In genomic region chr16:8958344-8958808, GRCh38 we compare ENCODE assay signal across 8 cellular contexts. TPM values are rescaled to one million over a fixed set of nuclear protein-coding genes. Genes with fewer than 3 reads are reported as not detected.
DNase-seq lines count a peak whose midpoint lies in the region; ATAC-seq and TF ChIP-seq lines count a peak whose summit lies in the region.

No MANE protein-coding gene starts in this region.

- H3K4me3 Mint-ChIP-seq in activated B cell treated with CpG ODN at 0.5 μM for 24 hours: peak overlapping the region; percentile 64
- peak overlapping the region; percentile 86 to 90 for H3K4me3 Mint-ChIP-seq in stimulated activated naive CD8-positive, alpha-beta T cell treated with anti-CD3 and anti-CD28 coated beads, Interleukin-15, amount 100 ng/mL, for 72 hours

- no peak for TF ChIP-seq CTCF in AG04449 (IDR thresholded peaks at IDR 0.05; ENCODE audit: insufficient read depth, low read length, missing control alignments)
- TF ChIP-seq CTCF in HFF-Myc (IDR thresholded peaks at IDR 0.05; ENCODE audit: low read depth, low read length, missing control alignments): no peak
- TF ChIP-seq CTCF in activated B cell treated with CpG ODN at 0.5 μM for 24 hours (IDR thresholded peaks at IDR 0.05): no peak
- no peak for TF ChIP-seq CTCF in left ventricle myocardium inferior (IDR thresholded peaks at IDR 0.05; ENCODE audit: borderline replicate concordance)

- peak overlapping the region; percentile 58 for H3K27ac ChIP-seq in left ventricle myocardium inferior (replicated peaks)

- DNase-seq in AG04449 (ENCODE audit: low read depth, low spot score) (no peak), HFF-Myc (ENCODE audit: extremely low read depth, low read depth) (no peak), activated B cell treated with CpG ODN at 0.5 μM for 24 hours (no peak), left ventricle myocardium inferior (peak; percentile 40), superior temporal gyrus (ENCODE audit: extremely low spot score) (no peak)
- peak in 1 of 2 donors; percentile 21 for DNase-seq in stimulated activated naive CD8-positive, alpha-beta T cell treated with anti-CD3 and anti-CD28 coated beads, Interleukin-15, amount 100 ng/mL, for 72 hours

- H3K27me3 ChIP-seq in left ventricle myocardium inferior (ENCODE audit: low read depth): no peaks in the 10 kb centered on the region

- peaks cover 12% of the 10 kb centered on the region for H3K36me3 Mint-ChIP-seq in activated B cell treated with CpG ODN at 0.5 μM for 24 hours (ENCODE audit: low read depth)

- no peaks in the 10 kb centered on the region for H3K36me3 ChIP-seq in left ventricle myocardium inferior

- H3K9me3 ChIP-seq in left ventricle myocardium inferior (replicated peaks): no peaks in the 10 kb centered on the region

- H3K27me3 Mint-ChIP-seq in activated B cell treated with CpG ODN at 0.5 μM for 24 hours: no peaks in the 10 kb centered on the region
- no peaks in the 10 kb centered on the region for H3K27me3 Mint-ChIP-seq in stimulated activated naive CD8-positive, alpha-beta T cell treated with anti-CD3 and anti-CD28 coated beads, Interleukin-15, amount 100 ng/mL, for 72 hours

- ATAC-seq in activated B cell treated with CpG ODN at 0.5 μM for 24 hours (ENCODE audit: low read depth) (no peak), GM19351 (IDR thresholded peaks at IDR 0.05; ENCODE audit: unreplicated experiment) (no peak), GM21786 (IDR thresholded peaks at IDR 0.05; ENCODE audit: unreplicated experiment) (no peak)
- peak; percentile 29 for ATAC-seq in stimulated activated naive CD8-positive, alpha-beta T cell treated with anti-CD3 and anti-CD28 coated beads, Interleukin-15, amount 100 ng/mL, for 72 hours

- POLR2A ChIA-PET in AG04449 (lab: Yijun Ruan, JAX): interaction anchor here (0.8 kb wide), 1 partner anchor 133 kb away, joined by 4 read pairs; no protein-coding TSS in a partner anchor
- POLR2A ChIA-PET in activated B cell treated with CpG ODN at 0.5 μM for 24 hours (lab: Charles Lee): interaction anchor here (0.6 kb wide), 1 partner anchor 175 kb away, joined by 3 read pairs; no protein-coding TSS in a partner anchor

- peak overlapping the region; percentile 62 for H3K27ac Mint-ChIP-seq in activated B cell treated with CpG ODN at 0.5 μM for 24 hours
- H3K27ac Mint-ChIP-seq in stimulated activated naive CD8-positive, alpha-beta T cell treated with anti-CD3 and anti-CD28 coated beads, Interleukin-15, amount 100 ng/mL, for 72 hours: peak overlapping the region; percentile 27 to 61

- CTCF ChIA-PET in AG04449 (lab: Yijun Ruan, JAX): interaction anchor here (0.6 kb wide), 1 partner anchor 162 kb away, joined by 4 read pairs; no protein-coding TSS in a partner anchor
- CTCF ChIA-PET in activated B cell treated with CpG ODN at 0.5 μM for 24 hours (lab: Charles Lee): interaction anchor here (1.0 kb wide), 1 partner anchor 22 kb away, joined by 3 read pairs; no protein-coding TSS in a partner anchor

- H3K9me3 Mint-ChIP-seq in activated B cell treated with CpG ODN at 0.5 μM for 24 hours: no peaks in the 10 kb centered on the region
- no peaks in the 10 kb centered on the region for H3K9me3 Mint-ChIP-seq in stimulated activated naive CD8-positive, alpha-beta T cell treated with anti-CD3 and anti-CD28 coated beads, Interleukin-15, amount 100 ng/mL, for 72 hours

- H3K4me3 ChIP-seq in AG04449 (ENCODE audit: low read depth, low read length) (peak overlapping the region; percentile 12; the same call in 1 of the 2 replicates), HFF-Myc (replicated peaks; ENCODE audit: low read depth, low read length) (peak overlapping the region; percentile 23), left ventricle myocardium inferior (peak overlapping the region; percentile 22)

- intact Hi-C loops in activated B cell treated with CpG ODN at 0.5 μM for 24 hours (cut with micrococcal nuclease) (no loop called here), left ventricle myocardium inferior (cut with micrococcal nuclease) (loop anchor here (10.0 kb wide), 1 partner anchor 136 kb away; the partner anchor contains the start of gene HAPSTR1)

- H3K4me1 ChIP-seq in left ventricle myocardium inferior: peaks cover 90% of the 10 kb centered on the region

- peaks cover 82% of the 10 kb centered on the region for H3K4me1 Mint-ChIP-seq in activated B cell treated with CpG ODN at 0.5 μM for 24 hours
- peaks cover 72% of the 10 kb centered on the region for H3K4me1 Mint-ChIP-seq in stimulated activated naive CD8-positive, alpha-beta T cell treated with anti-CD3 and anti-CD28 coated beads, Interleukin-15, amount 100 ng/mL, for 72 hours

RNA-seq across cellular contexts. Expression of gene USP7, which starts 5.3 kb away (rescaled TPM):
- total RNA-seq in activated B cell treated with CpG ODN at 0.5 μM for 24 hours (173 and 193 TPM in 2 replicates), left ventricle myocardium inferior (54.7 TPM)
